8 cellular contexts compared by ENCODE assay signal in the genomic region with DNA sequence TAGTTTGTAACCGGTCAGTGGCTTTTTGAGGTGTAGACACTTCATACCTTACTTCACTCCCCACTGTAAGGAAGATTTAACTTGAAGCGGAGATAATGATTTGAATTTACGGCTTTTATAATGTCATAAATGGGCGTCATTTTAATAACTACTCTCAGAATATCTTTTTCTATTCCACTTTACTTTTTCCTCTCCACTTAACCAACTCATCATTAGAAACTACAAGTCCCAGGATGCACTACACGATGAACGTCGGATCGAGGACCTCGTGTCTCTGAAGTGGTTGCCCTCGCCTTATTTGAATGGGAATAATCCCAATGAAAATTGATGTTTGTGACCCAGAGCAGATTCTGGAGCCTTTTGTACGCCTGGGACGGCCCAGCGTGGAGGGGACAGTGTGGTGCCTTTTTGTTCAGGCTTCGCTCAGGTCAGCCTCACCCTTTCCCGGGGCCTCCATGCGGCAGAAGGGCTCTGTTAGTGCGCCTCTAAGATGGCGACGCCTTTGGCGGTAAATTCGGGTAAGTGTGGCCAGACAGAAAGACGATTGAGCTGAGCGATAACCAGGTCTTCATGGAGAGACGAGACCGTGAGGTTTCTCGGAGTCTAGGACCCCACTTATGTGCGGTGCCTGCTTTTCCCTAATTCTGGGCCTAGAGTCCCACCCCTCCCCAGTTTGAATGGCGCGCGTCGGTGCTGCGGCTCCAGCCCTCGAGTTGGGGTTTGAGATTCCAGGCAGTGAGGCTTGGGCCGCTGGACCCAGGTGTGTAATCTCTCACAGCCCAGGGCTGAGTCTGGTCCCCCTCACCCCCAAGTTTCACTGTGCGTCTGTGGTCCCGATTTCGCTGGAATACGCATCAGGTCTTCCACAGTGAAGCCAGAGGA. TPM values are rescaled to one million over a fixed set of nuclear protein-coding genes. Genes with fewer than 3 reads are reported as not detected.
DNase-seq lines count a peak whose midpoint lies in the region; FAIRE-seq and TF ChIP-seq lines count a peak whose summit lies in the region.

A gene with protein sequence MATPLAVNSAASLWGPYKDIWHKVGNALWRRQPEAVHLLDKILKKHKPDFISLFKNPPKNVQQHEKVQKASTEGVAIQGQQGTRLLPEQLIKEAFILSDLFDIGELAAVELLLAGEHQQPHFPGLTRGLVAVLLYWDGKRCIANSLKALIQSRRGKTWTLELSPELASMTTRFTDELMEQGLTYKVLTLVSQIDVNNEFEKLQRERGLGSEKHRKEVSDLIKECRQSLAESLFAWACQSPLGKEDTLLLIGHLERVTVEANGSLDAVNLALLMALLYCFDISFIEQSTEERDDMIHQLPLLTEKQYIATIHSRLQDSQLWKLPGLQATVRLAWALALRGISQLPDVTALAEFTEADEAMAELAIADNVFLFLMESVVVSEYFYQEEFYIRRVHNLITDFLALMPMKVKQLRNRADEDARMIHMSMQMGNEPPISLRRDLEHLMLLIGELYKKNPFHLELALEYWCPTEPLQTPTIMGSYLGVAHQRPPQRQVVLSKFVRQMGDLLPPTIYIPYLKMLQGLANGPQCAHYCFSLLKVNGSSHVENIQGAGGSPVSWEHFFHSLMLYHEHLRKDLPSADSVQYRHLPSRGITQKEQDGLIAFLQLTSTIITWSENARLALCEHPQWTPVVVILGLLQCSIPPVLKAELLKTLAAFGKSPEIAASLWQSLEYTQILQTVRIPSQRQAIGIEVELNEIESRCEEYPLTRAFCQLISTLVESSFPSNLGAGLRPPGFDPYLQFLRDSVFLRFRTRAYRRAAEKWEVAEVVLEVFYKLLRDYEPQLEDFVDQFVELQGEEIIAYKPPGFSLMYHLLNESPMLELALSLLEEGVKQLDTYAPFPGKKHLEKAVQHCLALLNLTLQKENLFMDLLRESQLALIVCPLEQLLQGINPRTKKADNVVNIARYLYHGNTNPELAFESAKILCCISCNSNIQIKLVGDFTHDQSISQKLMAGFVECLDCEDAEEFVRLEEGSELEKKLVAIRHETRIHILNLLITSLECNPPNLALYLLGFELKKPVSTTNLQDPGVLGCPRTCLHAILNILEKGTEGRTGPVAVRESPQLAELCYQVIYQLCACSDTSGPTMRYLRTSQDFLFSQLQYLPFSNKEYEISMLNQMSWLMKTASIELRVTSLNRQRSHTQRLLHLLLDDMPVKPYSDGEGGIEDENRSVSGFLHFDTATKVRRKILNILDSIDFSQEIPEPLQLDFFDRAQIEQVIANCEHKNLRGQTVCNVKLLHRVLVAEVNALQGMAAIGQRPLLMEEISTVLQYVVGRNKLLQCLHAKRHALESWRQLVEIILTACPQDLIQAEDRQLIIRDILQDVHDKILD (N-terminal part only) (plus strand): TSS at position 463 of the 882 bp plus-strand sequence. CDS start 28 bp downstream, at position 491.

- H3K36me3 Mint-ChIP-seq in neural progenitor cell, result peaks cover 8% of the 10 kb centered on the region

- peaks cover 7% of the 10 kb centered on the region for H3F3A ChIP-seq in neural progenitor cell (ENCODE audit: low read depth)

- peak within 1 kb of the TSS; percentile 94 for H3K27ac ChIP-seq in neural progenitor cell

- H3K9me3 Mint-ChIP-seq in neural progenitor cell, result no peaks in the 10 kb centered on the region

- H3K4me1 ChIP-seq in neural progenitor cell, result peaks cover 9% of the 10 kb centered on the region

- H3K27me3 ChIP-seq in neural progenitor cell, result no peaks in the 10 kb centered on the region

- TF ChIP-seq CTCF in foreskin fibroblast (IDR thresholded peaks at IDR 0.05; ENCODE audit: low read depth, low read length), result no peak
- no peak for TF ChIP-seq CTCF in neural progenitor cell (IDR thresholded peaks at IDR 0.05)

- H2AFZ ChIP-seq in neural progenitor cell (replicated peaks), result peak within 1 kb of the TSS; percentile 100

- H3K4me3 ChIP-seq in foreskin fibroblast (ENCODE audit: low read depth in 1 of 2, low read length in 2 of 2), result peak within 1 kb of the TSS; percentile 67 to 99
- H3K4me3 ChIP-seq in neural progenitor cell, result peak within 1 kb of the TSS; percentile 81

- peak within 1 kb of the TSS; percentile 89 for H3K4me2 ChIP-seq in neural progenitor cell

- DNase-seq in G401 (ENCODE audit: low spot score) (peak; percentile 85), H54 (ENCODE audit: insufficient read length, low spot score) (peak; percentile 63), LoVo (ENCODE audit: low spot score) (peak; percentile 88), SHP77 treated with DMSO at 0.1 percent for 48 hours (lab: John Stamatoyannopoulos, UW) (peak; percentile 88), foreskin fibroblast (peak; percentile 75 to 89), neural progenitor cell (ENCODE audit: low spot score) (peak; percentile 81), stromal cell of bone marrow (ENCODE audit: low read depth) (peak; percentile 71)
- peak; percentile 77 for DNase-seq in activated effector memory CD4-positive, alpha-beta T cell treated with Interleukin-2 at 50 U/mL for 16 hours

- peak within 1 kb of the TSS; percentile 75 for H3K4me3 Mint-ChIP-seq in neural progenitor cell

- peaks cover 5% of the 10 kb centered on the region for H3K4me1 Mint-ChIP-seq in neural progenitor cell

- peak within 1 kb of the TSS; percentile 95 for H3K9ac ChIP-seq in neural progenitor cell

- TF ChIP-seq POLR2A in H54 (IDR thresholded peaks at IDR 0.05; ENCODE audit: low read depth, low read length), result peak; percentile 79

- peaks cover 2% of the 10 kb centered on the region for H3K27me3 Mint-ChIP-seq in neural progenitor cell (ENCODE audit: insufficient read depth, low read depth)

- peaks cover 28% of the 10 kb centered on the region for H4K20me1 ChIP-seq in neural progenitor cell (ENCODE audit: low read depth)

- H3K79me2 ChIP-seq in neural progenitor cell (ENCODE audit: low read depth), result peaks cover 50% of the 10 kb centered on the region

- no peaks in the 10 kb centered on the region for H3K9me3 ChIP-seq in neural progenitor cell (ENCODE audit: low read depth)

- in situ Hi-C loops in G401 (cut with HindIII; ENCODE audit: low sequenced_read_pairs), result no loop called here

- H3K36me3 ChIP-seq in neural progenitor cell, result no peaks in the 10 kb centered on the region

- FAIRE-seq in H54 (lab: Jason Lieb, UNC), result peak; percentile 62

- H3K27ac Mint-ChIP-seq in neural progenitor cell, result no peak within 1 kb of the TSS

RNA-seq across cellular contexts. Expression of the gene that starts here (rescaled TPM):
- 47.0 and 88.3 TPM in 2 replicates for total RNA-seq in G401 (2014; rRNA removed; shearing (Covaris generic))
- total RNA-seq in neural progenitor cell (ENCODE audit: low replicate concordance), result 158 and 183 TPM in 2 replicates

Comparison
In these comparisons a context has a peak if more than half of its experiments do, and no peak if none do; other contexts are left out.
1. Peak in every context shown above with its lines: DNase-seq, H3K4me3 ChIP-seq and H3K27ac ChIP-seq.